Comparison of ENCODE assay signal across 1 cellular context in genomic region chr15:41568350-41569017, GRCh38.
TF ChIP-seq lines count a peak whose summit lies in the region.

No MANE protein-coding gene starts in this region.

TF ChIP-seq in HepG2, 621 proteins besides CTCF, POLR2A, EP300 and RAD21 (continued from another document and continues in another):
- no peak for TF ChIP-seq ZNF770 (CRISPR knock-in tag; IDR thresholded peaks at IDR 0.05)
- TF ChIP-seq CSRNP2 (CRISPR knock-in tag; conservative IDR thresholded peaks at IDR 0.05; ENCODE audit: low read depth) = no peak
- peak; percentile 74; the same call in 1 of the 2 replicates for TF ChIP-seq RCOR2 (CRISPR knock-in tag; IDR thresholded peaks at IDR 0.05)
- no peak for TF ChIP-seq ONECUT2 (CRISPR knock-in tag; IDR thresholded peaks at IDR 0.05)
- no peak for TF ChIP-seq PCBP1 (IDR thresholded peaks at IDR 0.05; ENCODE audit: borderline replicate concordance, low read depth, low read length)
- TF ChIP-seq NR2F6 (IDR thresholded peaks at IDR 0.05) = peak; percentile 51; the same call in 1 of the 2 replicates
- peak; percentile 70 for TF ChIP-seq NR2F6 (CRISPR knock-in tag; IDR thresholded peaks at IDR 0.05)
- TF ChIP-seq ZKSCAN1 (IDR thresholded peaks at IDR 0.05; ENCODE audit: low read length) = peak; percentile 75; the same call in 1 of the 2 replicates
- TF ChIP-seq DR1 (CRISPR knock-in tag; IDR thresholded peaks at IDR 0.05) = no peak
- no peak for TF ChIP-seq FOXO4 (CRISPR knock-in tag; conservative IDR thresholded peaks at IDR 0.05)
- no peak for TF ChIP-seq PRDM4 (CRISPR knock-in tag; IDR thresholded peaks at IDR 0.05; ENCODE audit: borderline replicate concordance)
- TF ChIP-seq EHMT2 (IDR thresholded peaks at IDR 0.05; ENCODE audit: borderline replicate concordance, low read depth, low read length) = no peak
- peak; percentile 87 for TF ChIP-seq ZBTB7B (CRISPR knock-in tag; IDR thresholded peaks at IDR 0.05)
- peak; percentile 76; the same call in 1 of the 2 replicates for TF ChIP-seq ZNF556 (CRISPR knock-in tag; IDR thresholded peaks at IDR 0.05; ENCODE audit: borderline replicate concordance)
- no peak for TF ChIP-seq RFX5 (IDR thresholded peaks at IDR 0.05; ENCODE audit: low read depth, low read length)
- TF ChIP-seq TSC22D2 (CRISPR knock-in tag; IDR thresholded peaks at IDR 0.05; ENCODE audit: borderline replicate concordance) = peak; percentile 60; the same call in 1 of the 2 replicates
- TF ChIP-seq ZNF530 (CRISPR knock-in tag; IDR thresholded peaks at IDR 0.05; ENCODE audit: low read depth) = no peak
- peak; percentile 65; the same call in 1 of the 2 replicates for TF ChIP-seq ZNF501 (CRISPR knock-in tag; IDR thresholded peaks at IDR 0.05)
- no peak; the same call in 1 of the 2 replicates for TF ChIP-seq KMT2B (CRISPR knock-in tag; IDR thresholded peaks at IDR 0.05)
- TF ChIP-seq RARA (CRISPR knock-in tag; IDR thresholded peaks at IDR 0.05) = peak; percentile 79
- TF ChIP-seq ATRX (CRISPR knock-in tag; IDR thresholded peaks at IDR 0.05; ENCODE audit: borderline replicate concordance) = no peak
- TF ChIP-seq SOX13 (IDR thresholded peaks at IDR 0.05) = peak; percentile 73
- peak in 1 of 2 experiments; percentile 93; a peak in 2 of 4 replicates for TF ChIP-seq SOX13 (CRISPR knock-in tag; conservative IDR thresholded peaks at IDR 0.05 in 1 of 2, IDR thresholded peaks at IDR 0.05 in 1 of 2)
- TF ChIP-seq REL (CRISPR knock-in tag; conservative IDR thresholded peaks at IDR 0.05) = no peak
- peak; percentile 81 for TF ChIP-seq ZGPAT (CRISPR knock-in tag; IDR thresholded peaks at IDR 0.05)
- peak; percentile 80 for TF ChIP-seq SAP130 (CRISPR knock-in tag; IDR thresholded peaks at IDR 0.05; ENCODE audit: low read depth)
- no peak for TF ChIP-seq ZBTB34 (CRISPR knock-in tag; IDR thresholded peaks at IDR 0.05)
- TF ChIP-seq ZNF362 (CRISPR knock-in tag; IDR thresholded peaks at IDR 0.05; ENCODE audit: borderline replicate concordance) = no peak
- TF ChIP-seq HOXA3 (CRISPR knock-in tag; IDR thresholded peaks at IDR 0.05) = peak; percentile 86
- no peak for TF ChIP-seq ZNF703 (CRISPR knock-in tag; IDR thresholded peaks at IDR 0.05; ENCODE audit: borderline replicate concordance)
- no peak for TF ChIP-seq ZNF660 (CRISPR knock-in tag; IDR thresholded peaks at IDR 0.05; ENCODE audit: borderline replicate concordance, low read depth)
- TF ChIP-seq ZSCAN25 (CRISPR knock-in tag; IDR thresholded peaks at IDR 0.05) = peak; percentile 90
- no peak for TF ChIP-seq RBM22 (optimal IDR thresholded peaks at IDR 0.05; ENCODE audit: low read length)
- no peak for TF ChIP-seq NAIF1 (CRISPR knock-in tag; IDR thresholded peaks at IDR 0.05; ENCODE audit: borderline replicate concordance)
- peak; percentile 33; the same call in 1 of the 2 replicates for TF ChIP-seq ZNF646 (CRISPR knock-in tag; IDR thresholded peaks at IDR 0.05)
- TF ChIP-seq DNMT1 (CRISPR knock-in tag; IDR thresholded peaks at IDR 0.05) = no peak
- TF ChIP-seq SMAD1 (CRISPR knock-in tag; IDR thresholded peaks at IDR 0.05; ENCODE audit: borderline replicate concordance, low read depth) = peak; percentile 58; the same call in 1 of the 2 replicates
- TF ChIP-seq CCDC6 (CRISPR knock-in tag; IDR thresholded peaks at IDR 0.05) = peak; percentile 83
- 0 out of 4 replicates have a peak, but pooled peaks of 1 of the 2 experiments have one; percentile 38 for TF ChIP-seq NR2F1 (CRISPR knock-in tag; IDR thresholded peaks at IDR 0.05)
- TF ChIP-seq ZNF510 (CRISPR knock-in tag; IDR thresholded peaks at IDR 0.05; ENCODE audit: low read depth) = no peak
- 0 out of 2 replicates have a peak, but pooled peaks have one; percentile 76 for TF ChIP-seq ZBTB46 (CRISPR knock-in tag; IDR thresholded peaks at IDR 0.05; ENCODE audit: borderline replicate concordance)
- no peak for TF ChIP-seq FIP1L1 (IDR thresholded peaks at IDR 0.05; ENCODE audit: borderline replicate concordance, insufficient read depth, low read depth, low read length)
- peak; percentile 81 for TF ChIP-seq ZNF263 (CRISPR knock-in tag; IDR thresholded peaks at IDR 0.05)
